15 cellular contexts compared by ENCODE assay signal in the genomic region with DNA sequence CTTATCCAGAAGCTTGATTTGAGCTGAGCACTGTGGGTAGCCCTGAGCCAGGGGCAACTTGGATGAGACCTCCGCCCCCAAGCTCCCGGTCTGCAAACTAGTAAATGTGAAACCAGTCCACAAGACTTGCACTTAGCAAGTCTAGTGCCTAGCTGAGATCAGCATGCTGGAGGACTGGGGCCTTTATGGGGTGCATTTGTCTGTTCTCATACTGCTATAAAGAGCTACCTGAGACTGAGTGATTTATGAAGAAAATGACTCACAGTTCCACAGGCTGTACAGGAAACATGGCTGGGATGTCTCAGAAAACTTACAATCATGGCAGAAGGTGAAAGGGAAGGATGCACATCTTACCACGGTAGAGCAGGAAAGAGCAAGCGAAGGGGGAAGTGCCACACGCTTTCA. TPM values are rescaled to one million over a fixed set of nuclear protein-coding genes. Genes with fewer than 3 reads are reported as not detected.
DNase-seq lines count a peak whose midpoint lies in the region; FAIRE-seq and TF ChIP-seq lines count a peak whose summit lies in the region.
"Had no signal": no experiment of that assay in that cellular context is flagged by ENCODE, and none has a peak within 500 bp of the region (broad histone marks: within the 10 kb centered on the region; RNA-seq: fewer than 3 reads in every experiment).

No MANE protein-coding gene starts in this region.

- no peaks in the 10 kb centered on the region for H3K27me3 Mint-ChIP-seq in MCF 10A (ENCODE audit: insufficient read depth, unreplicated experiment)
- no peaks in the 10 kb centered on the region for H3K27me3 Mint-ChIP-seq in T-helper 1 cell treated with Interleukin-12 subunit alpha and Interleukin-12 subunit beta and Interleukin-4 antibody, amounts not matched to agents 30 μg/mL and 1 μg/mL, for 36 hours (ENCODE audit: low read depth)
- H3K27me3 Mint-ChIP-seq in progenitor cell of endocrine pancreas = no peaks in the 10 kb centered on the region
- H3K27me3 Mint-ChIP-seq: naive thymus-derived CD4-positive, alpha-beta T cell had no signal

- H3K4me1 Mint-ChIP-seq in MCF 10A (ENCODE audit: insufficient read depth, unreplicated experiment) = peaks cover 32% of the 10 kb centered on the region
- H3K4me1 Mint-ChIP-seq in T-helper 1 cell treated with Interleukin-12 subunit alpha and Interleukin-12 subunit beta and Interleukin-4 antibody, amounts not matched to agents 30 μg/mL and 1 μg/mL, for 36 hours (ENCODE audit: low read depth) = peaks cover 12% of the 10 kb centered on the region
- no peaks in the 10 kb centered on the region for H3K4me1 Mint-ChIP-seq in progenitor cell of endocrine pancreas (ENCODE audit: low read depth)

- H3K36me3 ChIP-seq in breast epithelium (no peaks in the 10 kb centered on the region), keratinocyte (ENCODE audit: control insufficient read depth in 2 of 2, extremely low read depth in 1 of 2, insufficient read depth in 2 of 2, low read length in 2 of 2) (no peaks in the 10 kb centered on the region), vagina (no peaks in the 10 kb centered on the region)
- H3K36me3 ChIP-seq: BE2C had no signal

- POLR2A ChIA-PET in MCF 10A (lab: Yijun Ruan, JAX) = interaction anchor here (0.8 to 2.2 kb wide), 3 partner anchors 11 to 184 kb away, joined by 4 to 11 read pairs (median 4); a partner anchor contains a TSS

- H3K27ac ChIP-seq in breast epithelium = no peak overlapping the region
- H3K27ac ChIP-seq in keratinocyte (ENCODE audit: control insufficient read depth, insufficient read depth, low read length) = no peak overlapping the region
- peak overlapping the region; percentile 23 for H3K27ac ChIP-seq in vagina
- H3K27ac ChIP-seq: PC-9 had no signal

- H2AFZ ChIP-seq in keratinocyte (ENCODE audit: control insufficient read depth, low read length) = peak overlapping the region; percentile 86
- H2AFZ ChIP-seq: PC-9 had no signal

- no peaks in the 10 kb centered on the region for H3K79me2 ChIP-seq in keratinocyte (ENCODE audit: control insufficient read depth, insufficient read depth, low read length)

- no peak for TF ChIP-seq POLR2A in breast epithelium (IDR thresholded peaks at IDR 0.05)
- no peak for TF ChIP-seq POLR2A in vagina (IDR thresholded peaks at IDR 0.05)

- H3K4me3 ChIP-seq in breast epithelium = no peak overlapping the region
- H3K4me3 ChIP-seq in keratinocyte (ENCODE audit: control insufficient read depth in 2 of 3, extremely low read depth in 1 of 3, insufficient read depth in 2 of 3, low read depth in 1 of 3, low read length in 3 of 3) = no peak overlapping the region
- H3K4me3 ChIP-seq in vagina = no peak overlapping the region
- H3K4me3 ChIP-seq: PC-9 had no signal

- peak overlapping the region; percentile 42 for H3K4me2 ChIP-seq in keratinocyte (ENCODE audit: control insufficient read depth, extremely low read depth, insufficient read depth, low read depth, low read length)
- H3K4me2 ChIP-seq: PC-9 had no signal

- TF ChIP-seq CTCF in MCF 10A (IDR thresholded peaks at IDR 0.05; ENCODE audit: unreplicated experiment) = no peak
- no peak for TF ChIP-seq CTCF in breast epithelium (IDR thresholded peaks at IDR 0.05)
- no peak for TF ChIP-seq CTCF in keratinocyte (optimal IDR thresholded peaks at IDR 0.05 in 1 of 3, IDR thresholded peaks at IDR 0.05 in 1 of 3, conservative IDR thresholded peaks at IDR 0.05 in 1 of 3; ENCODE audit: extremely low read depth in 1 of 3, insufficient read depth in 2 of 3, low read length in 3 of 3)
- no peak for TF ChIP-seq CTCF in vagina (IDR thresholded peaks at IDR 0.05)
- TF ChIP-seq CTCF in progenitor cell of endocrine pancreas (IDR thresholded peaks at IDR 0.05; ENCODE audit: unreplicated experiment) = no peak

- CTCF ChIA-PET in MCF 10A (lab: Yijun Ruan, JAX) = interaction anchor here (0.8 to 1.0 kb wide), 2 partner anchors 32 to 531 kb away, joined by 3 to 4 read pairs; no protein-coding TSS in a partner anchor

- FAIRE-seq in keratinocyte (lab: Jason Lieb, UNC) = peak; percentile 92
- FAIRE-seq: HepG2 had no signal

- H3K9me1 ChIP-seq in keratinocyte (ENCODE audit: control insufficient read depth, extremely low read depth, insufficient read depth, low read length) = no peaks in the 10 kb centered on the region

- DNase-seq in MCF 10A (ENCODE audit: unreplicated experiment) = peak; percentile 13
- DNase-seq in breast epithelium (ENCODE audit: low spot score in 2 of 2) = no peak
- no peak for DNase-seq in keratinocyte (ENCODE audit: low read depth, low spot score)
- DNase-seq in vagina (ENCODE audit: extremely low spot score in 2 of 2) = no peak
- no peak for DNase-seq in SIG-M5 (lab: John Stamatoyannopoulos, UW)
- no peak for DNase-seq in progenitor cell of endocrine pancreas (ENCODE audit: low spot score, unreplicated experiment)
- DNase-seq in NCI-H187 treated with DMSO at 0.1 percent for 48 hours (lab: John Stamatoyannopoulos, UW) = no peak
- DNase-seq: anterior cingulate cortex, BE2C, NCI-H2081, PC-9, trophoblast cell had no signal

- H3K27ac Mint-ChIP-seq in MCF 10A (ENCODE audit: low read depth, unreplicated experiment) = peak overlapping the region; percentile 39
- H3K27ac Mint-ChIP-seq in T-helper 1 cell treated with Interleukin-12 subunit alpha and Interleukin-12 subunit beta and Interleukin-4 antibody, amounts not matched to agents 30 μg/mL and 1 μg/mL, for 36 hours = peak overlapping the region; percentile 52
- no peak overlapping the region for H3K27ac Mint-ChIP-seq in progenitor cell of endocrine pancreas

- H3K4me3 Mint-ChIP-seq in MCF 10A (ENCODE audit: unreplicated experiment) (no peak overlapping the region), progenitor cell of endocrine pancreas (ENCODE audit: low read depth) (no peak overlapping the region)
- H3K4me3 Mint-ChIP-seq in T-helper 1 cell treated with Interleukin-12 subunit alpha and Interleukin-12 subunit beta and Interleukin-4 antibody, amounts not matched to agents 30 μg/mL and 1 μg/mL, for 36 hours = peak overlapping the region; percentile 1

- H3K36me3 Mint-ChIP-seq in MCF 10A (ENCODE audit: insufficient read depth, unreplicated experiment) (no peaks in the 10 kb centered on the region), progenitor cell of endocrine pancreas (ENCODE audit: insufficient read depth) (no peaks in the 10 kb centered on the region)
- H3K36me3 Mint-ChIP-seq in T-helper 1 cell treated with Interleukin-12 subunit alpha and Interleukin-12 subunit beta and Interleukin-4 antibody, amounts not matched to agents 30 μg/mL and 1 μg/mL, for 36 hours (ENCODE audit: low read depth) = no peaks in the 10 kb centered on the region

- no peaks in the 10 kb centered on the region for H4K20me1 ChIP-seq in keratinocyte (ENCODE audit: control insufficient read depth, extremely low read depth, insufficient read depth, low read length)

- no peak overlapping the region for H3K9ac ChIP-seq in keratinocyte (ENCODE audit: control insufficient read depth, extremely low read depth, insufficient read depth, low read length)

- H3K9me3 ChIP-seq in breast epithelium = no peaks in the 10 kb centered on the region
- no peaks in the 10 kb centered on the region for H3K9me3 ChIP-seq in keratinocyte (ENCODE audit: control insufficient read depth, low read depth, low read length)
- H3K9me3 ChIP-seq in vagina = no peaks in the 10 kb centered on the region
- H3K9me3 ChIP-seq: BE2C had no signal

- H3K4me1 ChIP-seq in breast epithelium (no peaks in the 10 kb centered on the region), keratinocyte (ENCODE audit: control insufficient read depth, extremely low read depth, insufficient read depth, low read length) (peaks cover 15% of the 10 kb centered on the region), vagina (no peaks in the 10 kb centered on the region)
- H3K4me1 ChIP-seq: BE2C had no signal

- intact Hi-C loops in MCF 10A (cut with micrococcal nuclease) (no loop called here), breast epithelium (cut with DNase I; ENCODE audit: low total_unique reads) (no loop called here), vagina (cut with DNase I) (no loop called here)

- H3K9me3 Mint-ChIP-seq in MCF 10A (ENCODE audit: unreplicated experiment) = no peaks in the 10 kb centered on the region
- peaks cover 5% of the 10 kb centered on the region for H3K9me3 Mint-ChIP-seq in T-helper 1 cell treated with Interleukin-12 subunit alpha and Interleukin-12 subunit beta and Interleukin-4 antibody, amounts not matched to agents 30 μg/mL and 1 μg/mL, for 36 hours
- H3K9me3 Mint-ChIP-seq in progenitor cell of endocrine pancreas (ENCODE audit: low read depth) = no peaks in the 10 kb centered on the region

- H3K27me3 ChIP-seq in breast epithelium (no peaks in the 10 kb centered on the region), keratinocyte (ENCODE audit: control insufficient read depth, extremely low read depth, insufficient read depth, low read length) (no peaks in the 10 kb centered on the region), vagina (no peaks in the 10 kb centered on the region)
- H3K27me3 ChIP-seq: BE2C had no signal

- dilution Hi-C loops in keratinocyte (cut with MboI; ENCODE audit: extremely low pct_ligation_motif_present, low sequenced_read_pairs) = no loop called here

- no TSS peak for BruUV-seq in MCF 10A (replicated peaks; lab: Mats Ljungman, UMichigan)

RNA-seq across cellular contexts. Expression of a gene that starts 42.1 kb away (rescaled TPM):
- total RNA-seq in MCF 10A (2022) (not detected in 2 replicates), breast epithelium (1 to 10 TPM; 3.8 to 9.8 (median 4.8) TPM), vagina (112 TPM), progenitor cell of endocrine pancreas (0.55 and 0.69 TPM in 2 replicates)
- polyA plus RNA-seq in keratinocyte = 5.4 to 8.5 TPM (median 6.2 TPM) in 3 replicates
- polyA plus RNA-seq in keratinocyte (2011; ENCODE audit: low read depth) = 148 TPM
- polyA plus RNA-seq in keratinocyte (2011; cell fraction: cytosol; rRNA removed) = 4.1 and 10.2 TPM in 2 replicates
- polyA plus RNA-seq in keratinocyte (2011; cell fraction: nucleus; rRNA removed) = 4.6 and 5.3 TPM in 2 replicates
- 5.4 and 676 TPM in 2 replicates for polyA plus RNA-seq in keratinocyte (2012; ENCODE audit: low replicate concordance)
- 0.98 to 4.6 TPM (median 2.5 TPM) in 3 replicates for polyA minus RNA-seq in keratinocyte
- 2.1 TPM for polyA minus RNA-seq in keratinocyte (2011; cell fraction: cytosol; rRNA and poly(A)+ RNA removed)
- 4.9 and 5.7 TPM in 2 replicates for polyA minus RNA-seq in keratinocyte (2011; cell fraction: nucleus; rRNA and poly(A)+ RNA removed)
- total RNA-seq: HepG2 had no signal
- polyA plus RNA-seq: HepG2 had no signal

Comparison
In these comparisons a context has a peak if more than half of its experiments do, and no peak if none do; other contexts are left out.
1. RNA of a gene that starts 42.1 kb away (total RNA-seq): 112 TPM in vagina (single experiment); 3.8 to 9.8 TPM in breast epithelium, 0.55 to 0.69 TPM in progenitor cell of endocrine pancreas and not detected in MCF 10A; every median in the first group is over 10 times any median in the second.